In the genomic region with DNA sequence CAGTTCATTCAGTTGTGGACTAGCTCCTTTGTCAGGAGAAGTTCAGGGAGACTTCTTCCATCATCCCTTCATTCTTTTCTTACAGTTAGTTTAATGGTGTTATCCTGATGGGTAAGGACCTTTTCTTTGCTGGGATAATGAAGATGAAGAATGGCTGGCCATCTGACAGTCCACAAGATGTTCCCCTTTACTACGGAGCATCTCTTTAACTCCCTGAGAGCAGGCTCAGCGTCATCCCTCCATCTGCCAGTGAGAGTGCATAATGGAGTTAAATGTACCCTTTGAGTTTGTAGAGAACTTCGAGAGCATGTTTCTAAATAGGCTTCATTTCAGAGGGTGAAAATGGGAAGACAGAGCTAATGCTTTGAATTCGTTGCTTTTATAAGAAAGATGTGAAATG, we compare ENCODE assay signal across 8 cellular contexts. TPM values are rescaled to one million over a fixed set of nuclear protein-coding genes. Genes with fewer than 3 reads are reported as not detected.
DNase-seq lines count a peak whose midpoint lies in the region; ATAC-seq and FAIRE-seq lines count a peak whose summit lies in the region.

No MANE protein-coding gene starts in this region.

- ATAC-seq in natural killer cell treated with Interleukin-12 subunit alpha and Interleukin-12 subunit beta and Interleukin-15 and Interleukin-18, amount 100 ng/mL, for 72 hours, result no peak
- ATAC-seq in HG02571 (IDR thresholded peaks at IDR 0.05; ENCODE audit: unreplicated experiment) (no peak), GM21381 (IDR thresholded peaks at IDR 0.05; ENCODE audit: unreplicated experiment) (no peak), HG03457 (IDR thresholded peaks at IDR 0.05; ENCODE audit: unreplicated experiment) (no peak)

- H3K4me1 Mint-ChIP-seq in natural killer cell treated with Interleukin-12 subunit alpha and Interleukin-12 subunit beta and Interleukin-15 and Interleukin-18, amount 100 ng/mL, for 72 hours (ENCODE audit: low read depth in 2 of 2), result peaks cover 39 to 48% of the 10 kb centered on the region in 2 donors

- H3K27ac ChIP-seq in effector memory CD4-positive, alpha-beta T cell (ENCODE audit: insufficient read depth, low read length, poor library complexity, severe bottlenecking), result no peak overlapping the region

- no peaks in the 10 kb centered on the region for H3K27me3 Mint-ChIP-seq in natural killer cell treated with Interleukin-12 subunit alpha and Interleukin-12 subunit beta and Interleukin-15 and Interleukin-18, amount 100 ng/mL, for 72 hours

- H3K4me3 ChIP-seq in effector memory CD4-positive, alpha-beta T cell (ENCODE audit: insufficient read depth, low read depth, low read length, poor library complexity, severe bottlenecking), result peak overlapping the region; percentile 93

- H3K9me3 ChIP-seq in effector memory CD4-positive, alpha-beta T cell (ENCODE audit: control insufficient read depth, low read length), result no peaks in the 10 kb centered on the region

- H3K36me3 ChIP-seq in effector memory CD4-positive, alpha-beta T cell (ENCODE audit: control insufficient read depth, insufficient read depth, low read length), result no peaks in the 10 kb centered on the region

- peaks cover 19% of the 10 kb centered on the region for H3K36me3 Mint-ChIP-seq in natural killer cell treated with Interleukin-12 subunit alpha and Interleukin-12 subunit beta and Interleukin-15 and Interleukin-18, amount 100 ng/mL, for 72 hours

- peak; percentile 27 to 40 for DNase-seq in AML-193 (lab: John Stamatoyannopoulos, UW)
- no peak for DNase-seq in GM18507 (ENCODE audit: extremely low spot score, insufficient read length, low read depth)
- peak; percentile 41 for DNase-seq in RPMI8226
- no peak for DNase-seq in effector memory CD4-positive, alpha-beta T cell
- DNase-seq in natural killer cell treated with Interleukin-12 subunit alpha and Interleukin-12 subunit beta and Interleukin-15 and Interleukin-18, amount 100 ng/mL, for 72 hours (ENCODE audit: low spot score), result no peak

- peak; percentile 75 for FAIRE-seq in GM18507 (lab: Jason Lieb, UNC)

- H3K9me3 Mint-ChIP-seq in natural killer cell treated with Interleukin-12 subunit alpha and Interleukin-12 subunit beta and Interleukin-15 and Interleukin-18, amount 100 ng/mL, for 72 hours, result no peaks in the 10 kb centered on the region

- H3K27me3 ChIP-seq in effector memory CD4-positive, alpha-beta T cell (replicated peaks; ENCODE audit: control insufficient read depth, insufficient read depth, low read length, poor library complexity, severe bottlenecking), result no peaks in the 10 kb centered on the region

- peak overlapping the region; percentile 94 for H3K4me3 Mint-ChIP-seq in natural killer cell treated with Interleukin-12 subunit alpha and Interleukin-12 subunit beta and Interleukin-15 and Interleukin-18, amount 100 ng/mL, for 72 hours

- H3K27ac Mint-ChIP-seq in natural killer cell treated with Interleukin-12 subunit alpha and Interleukin-12 subunit beta and Interleukin-15 and Interleukin-18, amount 100 ng/mL, for 72 hours, result peak overlapping the region; percentile 92 to 97

- H3K4me1 ChIP-seq in effector memory CD4-positive, alpha-beta T cell (ENCODE audit: control insufficient read depth, insufficient read depth, low read length, poor library complexity, severe bottlenecking), result peaks cover 22% of the 10 kb centered on the region

RNA-seq across cellular contexts. Expression of gene EP300, which starts 1.6 kb away (rescaled TPM):
- total RNA-seq in natural killer cell treated with Interleukin-12 subunit alpha and Interleukin-12 subunit beta and Interleukin-15 and Interleukin-18, amount 100 ng/mL, for 72 hours, result 100 to 1,000 TPM in 1 of 2 donors, 10 to 100 TPM in 1; 92.0 to 106 TPM

Comparison
In these comparisons a context has a peak if more than half of its experiments do, and no peak if none do; other contexts are left out.
1. DNase-seq: peak in AML-193 (2 of 2) and RPMI8226 (single experiment); none in GM18507 (single experiment), effector memory CD4-positive, alpha-beta T cell (0 of 3) and natural killer cell treated with Interleukin-12 subunit alpha and Interleukin-12 subunit beta and Interleukin-15 and Interleukin-18, amount 100 ng/mL, for 72 hours (single experiment).